In genomic region chr10:69363666-69364065, GRCh38 we compare ENCODE assay signal across 19 cellular contexts. TPM values are rescaled to one million over a fixed set of nuclear protein-coding genes. Genes with fewer than 3 reads are reported as not detected.
DNase-seq lines count a peak whose midpoint lies in the region; ATAC-seq and TF ChIP-seq lines count a peak whose summit lies in the region.
"Had no signal": no experiment of that assay in that cellular context is flagged by ENCODE, and none has a peak within 500 bp of the region (broad histone marks: within the 10 kb centered on the region; RNA-seq: fewer than 3 reads in every experiment).

No MANE protein-coding gene starts in this region.

- H3K4me3 Mint-ChIP-seq in MCF 10A (ENCODE audit: unreplicated experiment) = no peak overlapping the region
- H3K4me3 Mint-ChIP-seq in activated T-helper 17 cell treated with anti-CD3 and anti-CD28 coated beads, Interleukin-2, amount 50 U/mL, for 72 hours = no peak overlapping the region
- H3K4me3 Mint-ChIP-seq: mesothelial cell of epicardium had no signal

- intact Hi-C loops in MCF 10A (cut with micrococcal nuclease) = loop anchor here (5.0 kb wide), 1 partner anchor 46 kb away; no protein-coding TSS in a partner anchor
- intact Hi-C loops in mammary epithelial cell (cut with micrococcal nuclease) = no loop called here
- intact Hi-C loops in left ventricle myocardium superior (cut with micrococcal nuclease) = no loop called here
- intact Hi-C loops in thyroid gland (cut with DNase I) = no loop called here

- no peak overlapping the region for H3K9ac ChIP-seq in mammary epithelial cell (ENCODE audit: insufficient read depth, low read length)

- H3K36me3 ChIP-seq in mammary epithelial cell (ENCODE audit: insufficient read depth, low read length) = peaks cover 19% of the 10 kb centered on the region
- H3K36me3 ChIP-seq in thyroid gland = peaks cover 23 to 25% of the 10 kb centered on the region in 2 donors
- H3K36me3 ChIP-seq: ovary had no signal

- H3K4me3 ChIP-seq in mammary epithelial cell (replicated peaks in 1 of 3; ENCODE audit: insufficient read depth in 1 of 3, low read depth in 2 of 3, low read length in 3 of 3) = no peak overlapping the region
- no peak overlapping the region for H3K4me3 ChIP-seq in thyroid gland (replicated peaks in 1 of 3)
- H3K4me3 ChIP-seq: BLaER1 treated with 17β-estradiol and CSF1 and Interleukin-3, amounts not matched to agents 10 nM and 100 nM; GM12878; ovary; tibial nerve had no signal

- no peak for DNase-seq in MCF 10A (ENCODE audit: unreplicated experiment)
- DNase-seq in mammary epithelial cell = no peak
- no peak for DNase-seq in left ventricle myocardium superior
- no peak for DNase-seq in thyroid gland
- no peak for DNase-seq in AG08395 (ENCODE audit: low spot score)
- DNase-seq in SHP77 treated with DMSO at 0.1 percent for 48 hours (lab: John Stamatoyannopoulos, UW) = no peak
- DNase-seq: dermis blood vessel endothelial cell; MM.1S; NCI-H2081 treated with DMSO at 0.1 percent for 48 hours; NCI-H774; ovary; stimulated activated CD4-positive, alpha-beta T cell treated with anti-CD3 and anti-CD28 coated beads, Interleukin-12 subunit alpha, Interleukin-12 subunit beta, amount 100 ng/mL, for 4 hours had no signal

- H4K20me1 ChIP-seq in mammary epithelial cell (ENCODE audit: insufficient read depth, low read length) = no peaks in the 10 kb centered on the region

- dilution Hi-C loops in mammary epithelial cell (cut with HindIII; ENCODE audit: low sequenced_read_pairs) = no loop called here

- ATAC-seq in activated T-helper 17 cell treated with anti-CD3 and anti-CD28 coated beads, Interleukin-2, amount 50 U/mL, for 72 hours (replicated peaks) = no peak
- ATAC-seq in left ventricle myocardium superior (peak; percentile 16), HG03354 (IDR thresholded peaks at IDR 0.05; ENCODE audit: poor library complexity, severe bottlenecking, unreplicated experiment) (no peak)
- ATAC-seq: GM12878 had no signal

- H3K4me1 ChIP-seq in mammary epithelial cell (ENCODE audit: insufficient read depth, low read length) (peaks cover 43% of the 10 kb centered on the region), thyroid gland (peaks cover 48 to 58% of the 10 kb centered on the region in 2 donors)

- no peaks in the 10 kb centered on the region for H3K9me3 Mint-ChIP-seq in MCF 10A (ENCODE audit: unreplicated experiment)
- no peaks in the 10 kb centered on the region for H3K9me3 Mint-ChIP-seq in activated T-helper 17 cell treated with anti-CD3 and anti-CD28 coated beads, Interleukin-2, amount 50 U/mL, for 72 hours
- H3K9me3 Mint-ChIP-seq: mesothelial cell of epicardium had no signal

- no peaks in the 10 kb centered on the region for H3K27me3 Mint-ChIP-seq in MCF 10A (ENCODE audit: insufficient read depth, unreplicated experiment)
- H3K27me3 Mint-ChIP-seq in activated T-helper 17 cell treated with anti-CD3 and anti-CD28 coated beads, Interleukin-2, amount 50 U/mL, for 72 hours = no peaks in the 10 kb centered on the region

- H3K27ac ChIP-seq in mammary epithelial cell (ENCODE audit: insufficient read depth, low read depth, low read length) (no peak overlapping the region), thyroid gland (peak overlapping the region in 2 of 3 donors; percentile 85 to 87)
- H3K27ac ChIP-seq: BLaER1 treated with 17β-estradiol and CSF1 and Interleukin-3, amounts not matched to agents 10 nM and 100 nM; ovary; tibial nerve had no signal

- H3K27ac Mint-ChIP-seq in MCF 10A (ENCODE audit: low read depth, unreplicated experiment) = peak overlapping the region; percentile 66
- peak overlapping the region; percentile 12 for H3K27ac Mint-ChIP-seq in activated T-helper 17 cell treated with anti-CD3 and anti-CD28 coated beads, Interleukin-2, amount 50 U/mL, for 72 hours

- H3K4me2 ChIP-seq in mammary epithelial cell (ENCODE audit: insufficient read depth, low read depth, low read length) = no peak overlapping the region
- H3K4me2 ChIP-seq: BLaER1 treated with 17β-estradiol and CSF1 and Interleukin-3, amounts not matched to agents 10 nM and 100 nM had no signal

- TF ChIP-seq CTCF in MCF 10A (IDR thresholded peaks at IDR 0.05; ENCODE audit: unreplicated experiment) (no peak), mammary epithelial cell (conservative IDR thresholded peaks at IDR 0.05 in 1 of 2, IDR thresholded peaks at IDR 0.05 in 1 of 2; ENCODE audit: extremely low read depth in 1 of 2, insufficient read depth in 1 of 2, low read depth in 1 of 2, low read length in 2 of 2) (no peak), thyroid gland (IDR thresholded peaks at IDR 0.05) (no peak)

- peaks cover 46% of the 10 kb centered on the region for H3K4me1 Mint-ChIP-seq in MCF 10A (ENCODE audit: insufficient read depth, unreplicated experiment)
- H3K4me1 Mint-ChIP-seq in activated T-helper 17 cell treated with anti-CD3 and anti-CD28 coated beads, Interleukin-2, amount 50 U/mL, for 72 hours = peaks cover 35% of the 10 kb centered on the region

- no peaks in the 10 kb centered on the region for H3K9me3 ChIP-seq in mammary epithelial cell (replicated peaks; ENCODE audit: insufficient read depth, low read length)
- no peaks in the 10 kb centered on the region for H3K9me3 ChIP-seq in thyroid gland
- H3K9me3 ChIP-seq: BLaER1 treated with 17β-estradiol and CSF1 and Interleukin-3, amounts not matched to agents 10 nM and 100 nM; ovary; tibial nerve had no signal

- H3K79me2 ChIP-seq in mammary epithelial cell (ENCODE audit: insufficient read depth, low read length) = peaks cover 69% of the 10 kb centered on the region

- in situ Hi-C loops in mammary epithelial cell (cut with MboI; ENCODE audit: low sequenced_read_pairs in 2 of 2) = no loop called here

- TF ChIP-seq POLR2A in thyroid gland (IDR thresholded peaks at IDR 0.05) = no peak

- no peak overlapping the region for H2AFZ ChIP-seq in mammary epithelial cell (ENCODE audit: low read depth, low read length)

- H3K27me3 ChIP-seq in mammary epithelial cell (ENCODE audit: insufficient read depth, low read length) (no peaks in the 10 kb centered on the region), thyroid gland (no peaks in the 10 kb centered on the region)
- H3K27me3 ChIP-seq: BLaER1 treated with 17β-estradiol and CSF1 and Interleukin-3, amounts not matched to agents 10 nM and 100 nM; ovary; tibial nerve had no signal

- WGBS in mammary epithelial cell (ENCODE audit: low coverage, missing lambda C conversion rate) = 92% methylated on average over 5 of the region's 5 CpGs
- 89 to 92% methylated on average over 5 of the region's 5 CpGs for WGBS in thyroid gland, 2 donors

- CTCF ChIA-PET in MCF 10A (lab: Yijun Ruan, JAX) = interaction anchor here (0.7 to 2.0 kb wide), 4 partner anchors 8 to 37 kb away, joined by 3 to 9 read pairs (median 6); no protein-coding TSS in a partner anchor
- CTCF ChIA-PET in mammary epithelial cell (lab: Charles Lee; ENCODE audit: low non-redundant PET) = no interaction called here

- POLR2A ChIA-PET in MCF 10A (lab: Yijun Ruan, JAX) = interaction anchor here (0.7 to 9.0 kb wide), 8 partner anchors 10 to 290 kb away, joined by 3 to 84 read pairs (median 24); no protein-coding TSS in a partner anchor

- peaks cover 60% of the 10 kb centered on the region for H3K36me3 Mint-ChIP-seq in MCF 10A (ENCODE audit: insufficient read depth, unreplicated experiment)
- peaks cover 97% of the 10 kb centered on the region for H3K36me3 Mint-ChIP-seq in activated T-helper 17 cell treated with anti-CD3 and anti-CD28 coated beads, Interleukin-2, amount 50 U/mL, for 72 hours (ENCODE audit: low read depth)

- BruUV-seq in MCF 10A (replicated peaks; lab: Mats Ljungman, UMichigan) (no TSS peak), mammary epithelial cell (replicated peaks; lab: Mats Ljungman, UMichigan) (no TSS peak)

RNA-seq across cellular contexts. Expression of gene TACR2, which starts 53.1 kb away (rescaled TPM):
- not detected in 2 replicates for total RNA-seq in MCF 10A (2022)
- total RNA-seq in mammary epithelial cell = not detected
- 0.08 TPM for polyA plus RNA-seq in mammary epithelial cell
- polyA minus RNA-seq in mammary epithelial cell = not detected
- not detected for total RNA-seq in activated T-helper 17 cell treated with anti-CD3 and anti-CD28 coated beads, Interleukin-2, amount 50 U/mL, for 72 hours
- not detected for total RNA-seq in left ventricle myocardium superior
- total RNA-seq in thyroid gland = not detected
- total RNA-seq: GM12878, HT1080, mesothelial cell of epicardium had no signal
